Comparison of ENCODE assay signal across 21 cellular contexts in genomic region chr2:208047840-208048239, GRCh38. TPM values are rescaled to one million over a fixed set of nuclear protein-coding genes. Genes with fewer than 3 reads are reported as not detected.
A peak's percentile ranks its signal among the peaks of the same experiment; 100 is the strongest.
DNase-seq lines count a peak whose midpoint lies in the region; ATAC-seq, FAIRE-seq and TF ChIP-seq lines count a peak whose summit lies in the region.
"Had no signal": no experiment of that assay in that cellular context is flagged by ENCODE, and none has a peak within 500 bp of the region (broad histone marks: within the 10 kb centered on the region; RNA-seq: fewer than 3 reads in every experiment).

No MANE protein-coding gene starts in this region.

- dilution Hi-C loops in keratinocyte (cut with MboI; ENCODE audit: extremely low pct_ligation_motif_present, low sequenced_read_pairs) = no loop called here

- 2% methylated on average over 3 of the region's 3 CpGs for WGBS in HepG2 (ENCODE audit: low lambda C conversion rate)
- 46% methylated on average over 2 of the region's 3 CpGs for WGBS in right lobe of liver (ENCODE audit: insufficient coverage, low coverage, low lambda C conversion rate, missing lambda C conversion rate)
- 26% methylated on average over 2 to 3 of the region's 3 CpGs for WGBS in transverse colon (ENCODE audit: low coverage in 1 of 2), 2 donors
- WGBS in right cardiac atrium = 37% methylated on average over 3 of the region's 3 CpGs

- no peak for TF ChIP-seq RAD21 in HepG2 (CRISPR knock-in tag; IDR thresholded peaks at IDR 0.05)

- H3K4me1 ChIP-seq in HepG2 (ENCODE audit: insufficient read depth, low read length) (peaks cover 17% of the 10 kb centered on the region), right lobe of liver (no peaks in the 10 kb centered on the region), PC-3 (ENCODE audit: insufficient read depth, low read length) (no peaks in the 10 kb centered on the region), keratinocyte (ENCODE audit: control insufficient read depth, extremely low read depth, insufficient read depth, low read length) (peaks cover 11% of the 10 kb centered on the region), transverse colon (peaks cover 0 to 10% (median 4%) of the 10 kb centered on the region in 4 donors), right cardiac atrium (ENCODE audit: control insufficient read depth, insufficient read depth, low read length) (no peaks in the 10 kb centered on the region)
- H3K4me1 ChIP-seq: A549 had no signal

- ATAC-seq in HepG2 (peak; percentile 66), right lobe of liver (no peak), PC-3 (peak; percentile 53), GM18511 (IDR thresholded peaks at IDR 0.05; ENCODE audit: unreplicated experiment) (no peak), right cardiac atrium (no peak)
- ATAC-seq: GM12878 had no signal

- H3K79me2 ChIP-seq in HepG2 (ENCODE audit: insufficient read depth, low read length) (no peaks in the 10 kb centered on the region), PC-3 (ENCODE audit: low read length) (no peaks in the 10 kb centered on the region), keratinocyte (ENCODE audit: control insufficient read depth, insufficient read depth, low read length) (no peaks in the 10 kb centered on the region)

- no peaks in the 10 kb centered on the region for H3K9me2 ChIP-seq in PC-3 (replicated peaks; ENCODE audit: low read length)

- H2AFZ ChIP-seq in HepG2 (ENCODE audit: low read length) (no peak overlapping the region), PC-3 (ENCODE audit: low read length) (peak overlapping the region; percentile 48; the same call in 1 of the 2 replicates), keratinocyte (ENCODE audit: control insufficient read depth, low read length) (peak overlapping the region; percentile 69)

- no TSS peak for BruUV-seq in HepG2 (replicated peaks; lab: Mats Ljungman, UMichigan)
- BruUV-seq in PC-3 (replicated peaks; lab: Mats Ljungman, UMichigan) = no TSS peak

- H3K4me3 ChIP-seq in HepG2 (replicated peaks in 1 of 3; ENCODE audit: insufficient read depth in 1 of 3, low read depth in 2 of 3, low read length in 3 of 3) (no peak overlapping the region), right lobe of liver (no peak overlapping the region), PC-3 (ENCODE audit: low read length) (no peak overlapping the region), keratinocyte (ENCODE audit: control insufficient read depth in 2 of 3, extremely low read depth in 1 of 3, insufficient read depth in 2 of 3, low read depth in 1 of 3, low read length in 3 of 3) (no peak overlapping the region), transverse colon (no peak overlapping the region), right cardiac atrium (ENCODE audit: low read length) (no peak overlapping the region)
- H3K4me3 ChIP-seq: A549; BLaER1 treated with 17β-estradiol and CSF1 and Interleukin-3, amounts not matched to agents 10 nM and 100 nM; GM12878 had no signal

- H3K36me3 ChIP-seq in HepG2 (replicated peaks in 1 of 2; ENCODE audit: control insufficient read depth in 1 of 2, insufficient read depth in 2 of 2, low read length in 2 of 2) (no peaks in the 10 kb centered on the region), right lobe of liver (no peaks in the 10 kb centered on the region), PC-3 (ENCODE audit: low read depth, low read length) (no peaks in the 10 kb centered on the region), keratinocyte (ENCODE audit: control insufficient read depth in 2 of 2, extremely low read depth in 1 of 2, insufficient read depth in 2 of 2, low read length in 2 of 2) (no peaks in the 10 kb centered on the region), transverse colon (no peaks in the 10 kb centered on the region)
- H3K36me3 ChIP-seq: BLaER1 treated with 17β-estradiol and CSF1 and Interleukin-3, amounts not matched to agents 10 nM and 100 nM had no signal

- in situ Hi-C loops in HepG2 (cut with HindIII; ENCODE audit: extremely low pct_ligation_motif_present, low pct_unique_long_range_greater_than_20kb) (no loop called here), transverse colon (cut with MboI; ENCODE audit: low pct_ligation_motif_present in 1 of 4, low pct_unique_long_range_greater_than_20kb in 1 of 4, low sequenced_read_pairs in 3 of 4) (loop anchor here in 1 of 4 donors (25.0 kb wide), 1 partner anchor 311 kb away; no protein-coding TSS in a partner anchor)

- DNase-seq in HepG2 (ENCODE audit: low spot score) = no peak
- DNase-seq in right lobe of liver = no peak
- DNase-seq in PC-3 = no peak
- DNase-seq in keratinocyte (ENCODE audit: low read depth, low spot score) = no peak
- peak; percentile 40 for DNase-seq in transverse colon
- DNase-seq in NCI-H2107 treated with DMSO at 0.1 percent for 48 hours (lab: John Stamatoyannopoulos, UW; ENCODE audit: unreplicated experiment) = no peak
- DNase-seq in right cardiac atrium = no peak
- DNase-seq: CD8-positive, alpha-beta memory T cell; GDM1; NCI-H1417; NCI-H1930; NCI-H524 treated with DMSO at 0.1 percent for 48 hours; NK-92 treated with Interleukin-12 subunit alpha and Interleukin-12 subunit beta, amount 100 ng/mL, for 24 hours; SIG-M5 had no signal

- H3K9me1 ChIP-seq in keratinocyte (ENCODE audit: control insufficient read depth, extremely low read depth, insufficient read depth, low read length) = no peaks in the 10 kb centered on the region

- H3K4me2 ChIP-seq in HepG2 (ENCODE audit: low read depth, low read length) (0 out of 2 replicates have a peak overlapping the region, but pooled peaks have one; percentile 10), PC-3 (ENCODE audit: low read length) (no peak overlapping the region), keratinocyte (ENCODE audit: control insufficient read depth, extremely low read depth, insufficient read depth, low read depth, low read length) (no peak overlapping the region)
- H3K4me2 ChIP-seq: A549; BLaER1 treated with 17β-estradiol and CSF1 and Interleukin-3, amounts not matched to agents 10 nM and 100 nM had no signal

- H4K20me1 ChIP-seq in HepG2 (ENCODE audit: insufficient read depth, low read length) (no peaks in the 10 kb centered on the region), PC-3 (ENCODE audit: low read length) (no peaks in the 10 kb centered on the region), keratinocyte (ENCODE audit: control insufficient read depth, extremely low read depth, insufficient read depth, low read length) (no peaks in the 10 kb centered on the region)
- H4K20me1 ChIP-seq: BLaER1 treated with 17β-estradiol and CSF1 and Interleukin-3, amounts not matched to agents 10 nM and 100 nM had no signal

- no peak for TF ChIP-seq EP300 in HepG2 (IDR thresholded peaks at IDR 0.05; ENCODE audit: low read depth in 2 of 2, low read length in 2 of 2)
- TF ChIP-seq EP300 in HepG2 (CRISPR knock-in tag; IDR thresholded peaks at IDR 0.05; ENCODE audit: borderline replicate concordance) = no peak
- no peak for TF ChIP-seq EP300 in transverse colon (IDR thresholded peaks at IDR 0.05; ENCODE audit: low read depth)

- TF ChIP-seq CTCF in HepG2 (CRISPR knock-in tag; IDR thresholded peaks at IDR 0.05) (no peak), right lobe of liver (IDR thresholded peaks at IDR 0.05) (no peak), PC-3 (conservative IDR thresholded peaks at IDR 0.05; ENCODE audit: low read depth, low read length) (no peak), keratinocyte (optimal IDR thresholded peaks at IDR 0.05 in 1 of 3, IDR thresholded peaks at IDR 0.05 in 1 of 3, conservative IDR thresholded peaks at IDR 0.05 in 1 of 3; ENCODE audit: extremely low read depth in 1 of 3, insufficient read depth in 2 of 3, low read length in 3 of 3) (no peak), transverse colon (IDR thresholded peaks at IDR 0.05) (no peak)

- H3K27ac ChIP-seq in HepG2 (ENCODE audit: extremely low read length, insufficient read depth, low read length) (no peak overlapping the region), right lobe of liver (no peak overlapping the region), PC-3 (ENCODE audit: low read length) (no peak overlapping the region), keratinocyte (ENCODE audit: control insufficient read depth, insufficient read depth, low read length) (no peak overlapping the region), transverse colon (peak overlapping the region; percentile 18 to 69 (median 56)), right cardiac atrium (ENCODE audit: low read length) (no peak overlapping the region)
- H3K27ac ChIP-seq: BLaER1 treated with 17β-estradiol and CSF1 and Interleukin-3, amounts not matched to agents 10 nM and 100 nM; HL-60 had no signal

- CTCF ChIA-PET in HepG2 (lab: Yijun Ruan, JAX; ENCODE audit: low intra/inter-chr PET ratio, low total read pairs) = no interaction called here
- CTCF ChIA-PET in PC-3 (lab: Charles Lee) = interaction anchor here (0.7 kb wide), 1 partner anchor 1734 kb away, joined by 3 read pairs; no protein-coding TSS in a partner anchor

- H3K27me3 ChIP-seq in HepG2 (ENCODE audit: control insufficient read depth in 1 of 2, insufficient read depth in 2 of 2, low read length in 2 of 2) (peaks cover 0 to 10% of the 10 kb centered on the region in 2 experiments; a peak in 1 of 5 replicates), right lobe of liver (no peaks in the 10 kb centered on the region), PC-3 (ENCODE audit: low read length) (no peaks in the 10 kb centered on the region), keratinocyte (ENCODE audit: control insufficient read depth, extremely low read depth, insufficient read depth, low read length) (no peaks in the 10 kb centered on the region), transverse colon (no peaks in the 10 kb centered on the region), right cardiac atrium (ENCODE audit: control insufficient read depth, insufficient read depth) (no peaks in the 10 kb centered on the region)
- H3K27me3 ChIP-seq: BLaER1 treated with 17β-estradiol and CSF1 and Interleukin-3, amounts not matched to agents 10 nM and 100 nM had no signal

- H3F3A ChIP-seq in PC-3 (ENCODE audit: low read length, unreplicated experiment) = no peaks in the 10 kb centered on the region

- TF ChIP-seq POLR2A in HepG2 (IDR thresholded peaks at IDR 0.05; ENCODE audit: insufficient read depth in 1 of 2, low read depth in 2 of 2, low read length in 2 of 2) (no peak), right lobe of liver (IDR thresholded peaks at IDR 0.05) (no peak), transverse colon (IDR thresholded peaks at IDR 0.05) (no peak)

- H3K9me3 ChIP-seq in HepG2 (ENCODE audit: low read length) = no peaks in the 10 kb centered on the region
- no peaks in the 10 kb centered on the region for H3K9me3 ChIP-seq in right lobe of liver
- H3K9me3 ChIP-seq in PC-3 (ENCODE audit: low read length) = no peaks in the 10 kb centered on the region
- no peaks in the 10 kb centered on the region for H3K9me3 ChIP-seq in keratinocyte (ENCODE audit: control insufficient read depth, low read depth, low read length)
- H3K9me3 ChIP-seq in transverse colon = no peaks in the 10 kb centered on the region
- H3K9me3 ChIP-seq in right cardiac atrium (ENCODE audit: control insufficient read depth, low read length) = no peaks in the 10 kb centered on the region
- H3K9me3 ChIP-seq: A549; BLaER1 treated with 17β-estradiol and CSF1 and Interleukin-3, amounts not matched to agents 10 nM and 100 nM had no signal

- H3K9ac ChIP-seq in HepG2 (ENCODE audit: insufficient read depth, low read depth, low read length) (no peak overlapping the region), PC-3 (ENCODE audit: low read length) (no peak overlapping the region), keratinocyte (ENCODE audit: control insufficient read depth, extremely low read depth, insufficient read depth, low read length) (no peak overlapping the region)
- H3K9ac ChIP-seq: BLaER1 treated with 17β-estradiol and CSF1 and Interleukin-3, amounts not matched to agents 10 nM and 100 nM had no signal

- POLR2A ChIA-PET in HepG2 (lab: Yijun Ruan, JAX) (interaction anchor here (0.8 kb wide), 1 partner anchor 14 kb away, joined by 3 read pairs; no protein-coding TSS in a partner anchor), PC-3 (lab: Charles Lee; ENCODE audit: unreplicated experiment) (interaction anchor here (0.6 kb wide), 1 partner anchor 117 kb away, joined by 3 read pairs; no protein-coding TSS in a partner anchor)

- no peak for FAIRE-seq in HepG2 (lab: Jason Lieb, UNC)
- no peak for FAIRE-seq in keratinocyte (lab: Jason Lieb, UNC)
- FAIRE-seq: A549, D721Med, GM12878, HTR-8/SVneo had no signal

- intact Hi-C loops in HepG2 (cut with micrococcal nuclease; ENCODE audit: unreplicated experiment) (no loop called here), right lobe of liver (cut with DNase I) (no loop called here), PC-3 (cut with micrococcal nuclease) (no loop called here), transverse colon (cut with DNase I; ENCODE audit: low total_unique reads) (loop anchor here (10.0 kb wide), 1 partner anchor 303 kb away; no protein-coding TSS in a partner anchor), right cardiac atrium (cut with DNase I) (loop anchor here in 2 of 4 donors (10.0 kb wide), 1 partner anchor 303 kb away; no protein-coding TSS in a partner anchor)

RNA-seq across cellular contexts. Expression of gene PLEKHM3, which starts 22.5 kb away (rescaled TPM):
- total RNA-seq in HepG2 (2016; rRNA removed; fragmentation: Illumina TruSeq; extraction: Trizol) (4.5 and 5.3 TPM in 2 replicates), right lobe of liver (10 to 100 TPM in 2 of 6 experiments, 1 to 10 TPM in 4; 4.4 to 13.4 (median 8.9) TPM), PC-3 (2014; rRNA removed) (5.9 and 7.9 TPM in 2 replicates), transverse colon (10 to 100 TPM; 19.1 to 26.5 (median 24.0) TPM), right cardiac atrium (10 to 100 TPM in 3 of 4 donors, 1 to 10 TPM in 1; 8.9 to 14.7 (median 13.1) TPM)
- total RNA-seq in HepG2 (2016; cell fraction: cytosol; rRNA removed; fragmentation: Illumina TruSeq; extraction: Trizol; ENCODE audit: low read depth) = 19.1 and 24.9 TPM in 2 replicates
- 4.0 and 4.2 TPM in 2 replicates for total RNA-seq in HepG2 (2016; cell fraction: insoluble cytoplasmic fraction; rRNA removed; fragmentation: Illumina TruSeq; extraction: Trizol)
- 9.1 TPM in 2 replicates for total RNA-seq in HepG2 (2016; cell fraction: membrane; rRNA removed; fragmentation: Illumina TruSeq; extraction: Trizol)
- total RNA-seq in HepG2 (2016; cell fraction: nucleus; rRNA removed; fragmentation: Illumina TruSeq; extraction: Trizol) = 7.9 and 8.6 TPM in 2 replicates
- polyA plus RNA-seq in HepG2 (2011; rRNA removed) (4.7 and 4.8 TPM in 2 replicates), keratinocyte (2.2 to 2.9 TPM (median 2.9 TPM) in 3 replicates), right cardiac atrium (6.8 TPM)
- 3.0 and 4.7 TPM in 2 replicates for polyA plus RNA-seq in HepG2 (2011; cell fraction: cytosol; rRNA removed)
- polyA plus RNA-seq in HepG2 (2011; cell fraction: nucleus; rRNA removed) = 4.5 and 5.0 TPM in 2 replicates
- polyA plus RNA-seq in HepG2 (2012) = 6.4 and 7.3 TPM in 2 replicates
- 0.14 and 0.26 TPM in 2 replicates for polyA plus RNA-seq in HepG2 (2016; cell fraction: cytosol; fragmentation: Illumina TruSeq; extraction: Trizol; ENCODE audit: low read depth)
- polyA plus RNA-seq in HepG2 (2016; cell fraction: insoluble cytoplasmic fraction; fragmentation: Illumina TruSeq; extraction: Trizol; ENCODE audit: low read depth) = 2.9 and 3.9 TPM in 2 replicates
- 0.42 and 0.61 TPM in 2 replicates for polyA plus RNA-seq in HepG2 (2016; cell fraction: membrane; fragmentation: Illumina TruSeq; extraction: Trizol; ENCODE audit: low read depth)
- 3.7 and 4.4 TPM in 2 replicates for polyA plus RNA-seq in HepG2 (2016; cell fraction: nucleus; fragmentation: Illumina TruSeq; extraction: Trizol; ENCODE audit: insufficient read depth, low read depth)
- polyA minus RNA-seq in HepG2 (2011; rRNA and poly(A)+ RNA removed; ENCODE audit: low replicate concordance) = 10.7 and 19.7 TPM in 2 replicates
- 8.7 and 9.8 TPM in 2 replicates for polyA minus RNA-seq in HepG2 (2011; cell fraction: cytosol; rRNA and poly(A)+ RNA removed)
- polyA minus RNA-seq in HepG2 (2011; cell fraction: nucleus; rRNA and poly(A)+ RNA removed) = 24.7 and 30.6 TPM in 2 replicates
- 2.2 TPM for polyA plus RNA-seq in keratinocyte (2011; ENCODE audit: low read depth)
- polyA plus RNA-seq in keratinocyte (2011; cell fraction: cytosol; rRNA removed) = 2.1 and 3.5 TPM in 2 replicates
- polyA plus RNA-seq in keratinocyte (2011; cell fraction: nucleus; rRNA removed) = 4.8 and 5.6 TPM in 2 replicates
- polyA plus RNA-seq in keratinocyte (2012; ENCODE audit: low replicate concordance) = 2.3 and 4.0 TPM in 2 replicates
- polyA minus RNA-seq in keratinocyte = 8.1 to 12.1 TPM (median 11.2 TPM) in 3 replicates
- 5.8 TPM for polyA minus RNA-seq in keratinocyte (2011; cell fraction: cytosol; rRNA and poly(A)+ RNA removed)
- polyA minus RNA-seq in keratinocyte (2011; cell fraction: nucleus; rRNA and poly(A)+ RNA removed) = 7.5 and 16.1 TPM in 2 replicates

Comparison
In these comparisons a context has a peak if more than half of its experiments do, and no peak if none do; other contexts are left out.
1. ATAC-seq: peak in HepG2 (single experiment) and PC-3 (single experiment); none in right lobe of liver (0 of 4), GM18511 (single experiment) and right cardiac atrium (0 of 2).
2. H3K27ac ChIP-seq: peak in transverse colon (4 of 4); none in HepG2 (single experiment), right lobe of liver (0 of 3), PC-3 (single experiment), keratinocyte (single experiment) and right cardiac atrium (single experiment).